Comparison of ENCODE assay signal across 20 cellular contexts in the genomic region with DNA sequence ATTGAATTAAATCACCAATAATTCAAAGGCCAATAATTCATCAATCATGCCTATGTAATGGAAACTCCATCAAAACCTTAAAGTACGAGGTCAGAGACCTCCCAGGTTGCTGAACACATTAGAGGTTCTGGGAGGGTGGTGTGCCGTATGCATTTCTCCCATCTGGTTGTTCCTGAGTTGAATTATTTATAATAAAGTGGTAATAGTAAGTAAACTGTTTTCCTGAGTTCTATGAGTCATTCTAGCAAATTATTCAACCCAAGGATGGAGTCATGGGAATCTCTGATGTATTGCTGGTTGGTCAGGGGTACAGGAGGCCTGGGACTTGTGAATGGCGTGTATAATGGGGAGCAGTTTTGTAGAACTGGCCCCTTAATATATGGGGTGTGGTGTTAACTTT.
"Had no signal": no experiment of that assay in that cellular context is flagged by ENCODE, and none has a peak within 500 bp of the region (broad histone marks: within the 10 kb centered on the region; RNA-seq: fewer than 3 reads in every experiment).

No MANE protein-coding gene starts in this region.

- H3K9ac ChIP-seq: SK-N-SH had no signal

- H3K4me2 ChIP-seq: SK-N-SH had no signal

- DNase-seq: Karpas-422, KG1, MM.1S, NCI-H1092 treated with DMSO at 0.1 percent for 48 hours, NCI-H1436, NCI-H187, NCI-H2029, NCI-H2081 treated with DMSO at 0.1 percent for 48 hours, NCI-H2171, NCI-H226, NCI-H446, NCI-H510A, NCI-H524 treated with DMSO at 0.1 percent for 48 hours, NCI-H69, NCI-H774, Right ventricle myocardium superior, RPMI8226, SIG-M5, SK-N-SH, SW 1271 had no signal
